In the genomic region with DNA sequence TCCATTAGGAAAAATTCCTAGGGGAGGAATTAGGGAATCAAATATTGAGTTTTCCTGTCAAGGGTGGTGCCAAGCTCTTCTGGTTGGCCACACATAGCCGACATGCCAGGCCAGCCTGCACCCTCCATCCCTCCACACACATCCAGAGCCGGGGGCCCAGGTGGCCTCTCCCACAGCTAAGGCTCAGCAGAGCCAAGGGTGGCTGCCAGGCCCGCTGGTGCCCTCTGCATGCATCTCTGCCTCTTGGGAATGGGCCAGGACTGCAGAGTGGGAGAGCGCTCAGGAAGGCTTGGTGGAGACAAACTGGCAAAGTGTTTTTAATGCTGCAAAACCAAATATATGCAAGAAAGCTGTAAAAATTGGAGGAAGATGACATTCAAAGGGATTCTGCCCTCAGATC, we compare ENCODE assay signal across 12 cellular contexts. TPM values are rescaled to one million over a fixed set of nuclear protein-coding genes. Genes with fewer than 3 reads are reported as not detected.
DNase-seq lines count a peak whose midpoint lies in the region; ATAC-seq and TF ChIP-seq lines count a peak whose summit lies in the region.
"Had no signal": no experiment of that assay in that cellular context is flagged by ENCODE, and none has a peak within 500 bp of the region (broad histone marks: within the 10 kb centered on the region; RNA-seq: fewer than 3 reads in every experiment).

No MANE protein-coding gene starts in this region.

- H3K27ac ChIP-seq in lung (ENCODE audit: low read depth in 1 of 2, low read length in 1 of 2) = no peak overlapping the region
- H3K27ac ChIP-seq: C4-2B had no signal

- H3K27me3 ChIP-seq in lung (ENCODE audit: control insufficient read depth, insufficient read depth) = no peaks in the 10 kb centered on the region

- peak; percentile 27; the same call in 1 of the 2 replicates for TF ChIP-seq RAD21 in Ishikawa (IDR thresholded peaks at IDR 0.05; ENCODE audit: low read depth)

- H3K4me3 ChIP-seq in lung = no peak overlapping the region

- H3K36me3 ChIP-seq in lung (ENCODE audit: control insufficient read depth in 2 of 2, insufficient read depth in 2 of 2, low read length in 2 of 2) = no peaks in the 10 kb centered on the region

- no peaks in the 10 kb centered on the region for H3K9me3 ChIP-seq in lung (ENCODE audit: control insufficient read depth in 2 of 2, insufficient read depth in 1 of 2, low read length in 1 of 2)

- 75 to 88% methylated on average over 4 of the region's 4 CpGs for WGBS in lung, 2 donors

- H3K4me1 ChIP-seq in lung (ENCODE audit: control insufficient read depth in 2 of 2, insufficient read depth in 2 of 2, low read length in 2 of 2) = peaks cover 0 to 2% of the 10 kb centered on the region in 2 donors

- TF ChIP-seq EP300 in Ishikawa (IDR thresholded peaks at IDR 0.05; ENCODE audit: borderline replicate concordance) = no peak

- ATAC-seq in lung (ENCODE audit: insufficient read depth, low FRiP score) (no peak), HG02610 (IDR thresholded peaks at IDR 0.05; ENCODE audit: unreplicated experiment) (no peak)
- ATAC-seq: HCT116 had no signal

- DNase-seq in AG20443 (ENCODE audit: low spot score) (peak; percentile 2), lung (ENCODE audit: low spot score) (peak; percentile 25), HT-29 (ENCODE audit: low spot score) (no peak), DMS53 (lab: John Stamatoyannopoulos, UW) (no peak)
- DNase-seq in activated CD8-positive, alpha-beta memory T cell treated with anti-CD3 and anti-CD28 coated beads, Interleukin-2, amount 50 U/mL, for 48 hours = peak; percentile 40
- DNase-seq in central memory CD4-positive, alpha-beta T cell = no peak
- DNase-seq: activated T-cell treated with anti-CD3 and anti-CD28 coated beads, Interleukin-2, amount 50 U/mL, for 48 hours; immature natural killer cell had no signal

- TF ChIP-seq CTCF in lung (IDR thresholded peaks at IDR 0.05; ENCODE audit: control extremely low read depth, extremely low read depth) = no peak

TF ChIP-seq in Ishikawa, 13 proteins besides CTCF, POLR2A, EP300 and RAD21:
- TF ChIP-seq TAF1 (IDR thresholded peaks at IDR 0.05; ENCODE audit: low read depth) (no peak), NFIC (IDR thresholded peaks at IDR 0.05) (peak; percentile 36; the same call in 1 of the 2 replicates)

RNA-seq across cellular contexts. Expression of a gene that starts 42.7 kb away (rescaled TPM):
- total RNA-seq in lung = 10 to 100 TPM; 68.5 to 83.8 TPM
- polyA plus RNA-seq in lung = 100 to 1,000 TPM in 1 of 2 donors, 10 to 100 TPM in 1; 61.8 to 107 TPM
- 1.3 and 1.4 TPM in 2 replicates for total RNA-seq in HT-29 (2014; rRNA removed; shearing (Covaris generic))

Comparison
In these comparisons a context has a peak if more than half of its experiments do, and no peak if none do; other contexts are left out.
1. DNase-seq: peak in AG20443 (single experiment), activated CD8-positive, alpha-beta memory T cell treated with anti-CD3 and anti-CD28 coated beads, Interleukin-2, amount 50 U/mL, for 48 hours (single experiment) and lung (single experiment); none in central memory CD4-positive, alpha-beta T cell (single experiment), HT-29 (single experiment) and DMS53 (single experiment).
2. RNA of a gene that starts 42.7 kb away (total RNA-seq): 68.5 to 83.8 TPM in lung; 1.3 to 1.4 TPM in HT-29; every median in the first group is over 10 times any median in the second.